Comparison of ENCODE assay signal across 9 cellular contexts in genomic region chr7:94656658-94656924, GRCh38. TPM values are rescaled to one million over a fixed set of nuclear protein-coding genes. Genes with fewer than 3 reads are reported as not detected.
A peak's percentile ranks its signal among the peaks of the same experiment; 100 is the strongest.
DNase-seq lines count a peak whose midpoint lies in the region; ATAC-seq and TF ChIP-seq lines count a peak whose summit lies in the region.
"Had no signal": no experiment of that assay in that cellular context is flagged by ENCODE, and none has a peak within 500 bp of the region (broad histone marks: within the 10 kb centered on the region; RNA-seq: fewer than 3 reads in every experiment).

No MANE protein-coding gene starts in this region.

- H3K18ac ChIP-seq in trophoblast cell (ENCODE audit: low read length), result no peak overlapping the region

- no peaks in the 10 kb centered on the region for H3K27me3 ChIP-seq in Caco-2 (replicated peaks; ENCODE audit: control insufficient read depth, insufficient read depth, low read length)
- H3K27me3 ChIP-seq in Peyer's patch, result no peaks in the 10 kb centered on the region
- H3K27me3 ChIP-seq in esophagus (ENCODE audit: control insufficient read depth in 1 of 2, insufficient read depth in 2 of 2, low read length in 2 of 2), result peaks cover 3 to 5% of the 10 kb centered on the region in 2 donors
- no peaks in the 10 kb centered on the region for H3K27me3 ChIP-seq in trophoblast cell (ENCODE audit: insufficient read depth, low read length)

- no peak overlapping the region for H2BK5ac ChIP-seq in trophoblast cell (ENCODE audit: low read depth, low read length, poor library complexity)

- H3K9me3 Mint-ChIP-seq in Caco-2 (ENCODE audit: unreplicated experiment), result no peaks in the 10 kb centered on the region

- CTCF ChIA-PET in Caco-2 (lab: Charles Lee), result interaction anchor here (0.6 to 3.0 kb wide), 8 partner anchors 61 to 820 kb away, joined by 3 to 29 read pairs (median 4); partner anchors contain the start of gene CASD1

- H3K27ac ChIP-seq in Peyer's patch (peak overlapping the region in 1 of 4 donors; percentile 59), esophagus (ENCODE audit: low read depth in 2 of 2, low read length in 1 of 2) (no peak overlapping the region), trophoblast cell (ENCODE audit: low read depth, low read length) (no peak overlapping the region)

- H3K4ac ChIP-seq in trophoblast cell (ENCODE audit: low read depth, low read length), result no peak overlapping the region

- no peaks in the 10 kb centered on the region for H3K4me1 ChIP-seq in Caco-2
- peaks cover 0 to 24% (median 0%) of the 10 kb centered on the region in 4 donors for H3K4me1 ChIP-seq in Peyer's patch
- H3K4me1 ChIP-seq in esophagus (ENCODE audit: control insufficient read depth in 2 of 2, insufficient read depth in 2 of 2, low read length in 1 of 2), result peaks cover 0 to 3% of the 10 kb centered on the region in 2 donors
- H3K4me1 ChIP-seq in trophoblast cell (ENCODE audit: control insufficient read depth in 1 of 2, insufficient read depth in 2 of 2, low read length in 2 of 2), result peaks cover 0 to 4% of the 10 kb centered on the region in 2 experiments

- peaks cover 6% of the 10 kb centered on the region for H3K79me2 ChIP-seq in trophoblast cell (ENCODE audit: control insufficient read depth, insufficient read depth, low read length, poor library complexity)

- H3K9ac ChIP-seq in trophoblast cell (ENCODE audit: low read length), result no peak overlapping the region

- no peak overlapping the region for H2AFZ ChIP-seq in trophoblast cell (ENCODE audit: insufficient read depth, low read length, poor library complexity)

- no peak overlapping the region for H4K91ac ChIP-seq in trophoblast cell (ENCODE audit: low read depth, low read length)

- peaks cover 7% of the 10 kb centered on the region for H3K79me1 ChIP-seq in trophoblast cell (ENCODE audit: low read length)

- H2BK12ac ChIP-seq in trophoblast cell (ENCODE audit: low read length), result no peak overlapping the region

- no peak for TF ChIP-seq POLR2A in Peyer's patch (IDR thresholded peaks at IDR 0.05)

- H2AK5ac ChIP-seq in trophoblast cell (ENCODE audit: low read length), result no peak overlapping the region

- H3K36me3 ChIP-seq in Caco-2 (ENCODE audit: control insufficient read depth, insufficient read depth, low read length), result no peaks in the 10 kb centered on the region
- no peaks in the 10 kb centered on the region for H3K36me3 ChIP-seq in Peyer's patch
- no peaks in the 10 kb centered on the region for H3K36me3 ChIP-seq in esophagus (ENCODE audit: control insufficient read depth in 2 of 2, insufficient read depth in 2 of 2, low read length in 1 of 2)
- no peaks in the 10 kb centered on the region for H3K36me3 ChIP-seq in trophoblast cell (ENCODE audit: control insufficient read depth in 1 of 2, insufficient read depth in 2 of 2, low read length in 2 of 2)

- BruUV-seq in Caco-2 (replicated peaks; lab: Mats Ljungman, UMichigan), result TSS peak; percentile 71

- H3K4me3 ChIP-seq in Caco-2 (ENCODE audit: low read depth, low read length) (peak overlapping the region; percentile 79), Peyer's patch (peak overlapping the region; percentile 37 to 55 (median 48)), esophagus (ENCODE audit: low read depth in 1 of 2, low read length in 2 of 2) (peak overlapping the region; percentile 21 to 32), trophoblast cell (ENCODE audit: low read depth, low read length) (peak overlapping the region; percentile 68)

- no peaks in the 10 kb centered on the region for H3K9me3 ChIP-seq in Caco-2
- no peaks in the 10 kb centered on the region for H3K9me3 ChIP-seq in Peyer's patch
- peaks cover 3 to 5% of the 10 kb centered on the region in 2 donors for H3K9me3 ChIP-seq in esophagus (ENCODE audit: control insufficient read depth in 2 of 2, insufficient read depth in 1 of 2, low read depth in 1 of 2, low read length in 1 of 2)
- H3K9me3 ChIP-seq in trophoblast cell (ENCODE audit: insufficient read depth, low read depth, low read length), result peaks cover 7% of the 10 kb centered on the region

- H2BK120ac ChIP-seq in trophoblast cell (ENCODE audit: insufficient read depth, low read length, poor library complexity), result no peak overlapping the region

- H3K4me3 Mint-ChIP-seq in Caco-2 (ENCODE audit: unreplicated experiment), result peak overlapping the region; percentile 88

- H3K36me3 Mint-ChIP-seq in Caco-2 (ENCODE audit: insufficient read depth, unreplicated experiment), result peaks cover 27% of the 10 kb centered on the region

- no peak for DNase-seq in Caco-2
- no peak for DNase-seq in Peyer's patch
- no peak for DNase-seq in trophoblast cell
- no peak for DNase-seq in HPDE6-E6E7 (ENCODE audit: extremely low spot score)
- DNase-seq in activated naive CD4-positive, alpha-beta T cell treated with anti-CD3 and anti-CD28 coated beads, Interleukin-2, amount 50 U/mL, for 16 hours, result no peak
- DNase-seq: SIG-M5 had no signal

- H3K27me3 Mint-ChIP-seq in Caco-2 (ENCODE audit: insufficient read depth, unreplicated experiment), result no peaks in the 10 kb centered on the region

- peaks cover 6% of the 10 kb centered on the region for H3K4me1 Mint-ChIP-seq in Caco-2 (ENCODE audit: low read depth, unreplicated experiment)

- peak overlapping the region; percentile 72 for H3K27ac Mint-ChIP-seq in Caco-2 (ENCODE audit: unreplicated experiment)

- POLR2A ChIA-PET in Caco-2 (lab: Charles Lee), result interaction anchor here (0.6 to 2.3 kb wide), 6 partner anchors 62 to 813 kb away, joined by 3 to 15 read pairs (median 4); no protein-coding TSS in a partner anchor

- H3K23ac ChIP-seq in trophoblast cell (ENCODE audit: low read length), result no peak overlapping the region

- TF ChIP-seq CTCF in Caco-2 (IDR thresholded peaks at IDR 0.05; ENCODE audit: insufficient read depth in 1 of 2, low read depth in 1 of 2, low read length in 1 of 2, severe bottlenecking in 1 of 2, unreplicated experiment in 1 of 2), result no peak
- TF ChIP-seq CTCF in Peyer's patch (IDR thresholded peaks at IDR 0.05), result no peak

- intact Hi-C loops in Caco-2 (cut with micrococcal nuclease; ENCODE audit: unreplicated experiment), result loop anchor here (1.0 to 10.0 kb wide), 8 partner anchors 94 to 821 kb away; no protein-coding TSS in a partner anchor

- no peak overlapping the region for H3K14ac ChIP-seq in trophoblast cell (ENCODE audit: low read length)

- 49 to 51% methylated on average over 10 of the region's 10 CpGs for WGBS in esophagus, 2 donors
- WGBS in trophoblast cell (ENCODE audit: extremely low coverage, insufficient coverage, insufficient read length), result no CpG with 5 or more reads among the region's 10 CpGs

- H4K8ac ChIP-seq in trophoblast cell (ENCODE audit: low read depth, low read length), result no peak overlapping the region

- H4K12ac ChIP-seq in trophoblast cell (ENCODE audit: low read depth, low read length), result no peak overlapping the region

- H3K4me2 ChIP-seq in trophoblast cell (ENCODE audit: low read length), result peak overlapping the region; percentile 88

- no peak for ATAC-seq in HG03439 (IDR thresholded peaks at IDR 0.05; ENCODE audit: unreplicated experiment)
- ATAC-seq in HG03378 (IDR thresholded peaks at IDR 0.05; ENCODE audit: unreplicated experiment), result no peak

RNA-seq across cellular contexts. Expression of gene SGCE, which starts 0.7 kb away (rescaled TPM):
- total RNA-seq in Caco-2 (2022) (56.2 and 59.2 TPM in 2 replicates), Peyer's patch (10 to 100 TPM in 3 of 4 donors, 1 to 10 TPM in 1; 3.7 to 14.9 (median 11.4) TPM)
- 1 to 10 TPM; 2.2 to 6.7 TPM for polyA plus RNA-seq in esophagus
- 37.2 and 37.8 TPM in 2 replicates for polyA plus RNA-seq in trophoblast cell (2013)

Comparison
In these comparisons a context has a peak if more than half of its experiments do, and no peak if none do; other contexts are left out.
1. H3K4me3 ChIP-seq: peak in every context shown above with its lines; median percentile 79 in Caco-2; 68 in trophoblast cell; 48 in Peyer's patch; 26 in esophagus.